8 cellular contexts compared by ENCODE assay signal in the genomic region with DNA sequence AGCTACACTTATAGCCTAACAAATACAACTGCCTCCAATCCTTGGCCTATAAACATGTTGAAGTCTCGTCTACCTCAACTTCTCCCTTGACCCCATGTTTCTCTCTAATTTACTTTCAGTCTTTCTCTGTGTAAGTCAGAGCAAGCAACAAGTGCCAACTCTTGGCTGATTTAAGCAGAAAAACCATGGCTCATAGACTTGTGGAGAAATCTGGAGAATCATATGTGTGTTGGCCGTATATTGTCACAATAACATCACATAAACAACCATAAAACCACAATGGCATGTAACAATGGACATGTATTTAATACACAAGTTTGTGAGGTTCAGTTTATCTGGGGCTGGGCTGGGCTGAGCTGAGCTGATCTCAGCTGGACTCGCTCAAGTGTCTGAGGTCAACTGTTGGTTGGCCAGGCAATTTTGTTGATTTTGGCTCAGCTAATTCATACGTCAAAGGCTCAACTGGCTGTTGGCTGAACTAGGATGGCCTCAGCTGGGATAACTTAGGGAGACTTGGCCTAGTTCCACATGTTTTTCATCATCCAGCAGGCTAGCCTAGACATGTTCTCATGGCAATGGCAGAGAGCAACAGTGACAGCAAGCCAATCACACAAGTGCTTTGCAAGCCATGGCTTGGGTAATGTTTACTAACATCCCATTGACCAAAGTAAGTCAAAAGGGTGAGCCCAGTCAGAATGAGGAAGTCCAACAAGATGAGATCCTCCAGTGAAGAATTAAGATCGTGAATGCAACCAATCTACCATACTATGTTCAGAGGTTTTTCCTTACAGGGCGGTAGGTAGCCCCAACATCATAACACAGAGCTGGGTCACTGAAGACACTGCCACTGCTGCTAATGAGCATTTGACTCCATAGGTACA. TPM values are rescaled to one million over a fixed set of nuclear protein-coding genes. Genes with fewer than 3 reads are reported as not detected.
DNase-seq lines count a peak whose midpoint lies in the region; ATAC-seq and TF ChIP-seq lines count a peak whose summit lies in the region.

No MANE protein-coding gene starts in this region.

- peak overlapping the region; percentile 99 for H2BK5ac ChIP-seq in IMR-90 (ENCODE audit: low read depth, low read length, poor library complexity, severe bottlenecking)

- peak overlapping the region; percentile 100 for H2BK120ac ChIP-seq in IMR-90 (ENCODE audit: low read depth, low read length)

- peak overlapping the region; percentile 92 for H2BK15ac ChIP-seq in IMR-90 (ENCODE audit: low read depth, low read length)

- DNase-seq in IMR-90, result peak; percentile 100
- peak; percentile 80 for DNase-seq in RWPE1 (ENCODE audit: low spot score)
- DNase-seq in fibroblast of gingiva (ENCODE audit: low read depth), result peak; percentile 100
- peak; percentile 43 for DNase-seq in osteoblast (ENCODE audit: insufficient read length, low spot score, missing footprints)
- DNase-seq in T-helper 9 cell, result no peak
- no peak for DNase-seq in Karpas-422
- DNase-seq in activated T-helper 2 cell treated with anti-CD3 and anti-CD28 coated beads, Interferon-gamma antibody, Interleukin-2, Interleukin-4, amounts not matched to agents 10 μg/mL and 5 μg/mL and 100 μg/mL, durations not matched to agents 14 hours and 24 hours and 36 hours (ENCODE audit: low spot score), result no peak

- H3K27ac Mint-ChIP-seq in activated T-helper 2 cell treated with anti-CD3 and anti-CD28 coated beads, Interferon-gamma antibody, Interleukin-2, Interleukin-4, amounts not matched to agents 10 μg/mL and 5 μg/mL and 100 μg/mL, durations not matched to agents 14 hours and 24 hours and 36 hours, result no peak overlapping the region

- H3K79me2 ChIP-seq in osteoblast (ENCODE audit: insufficient read depth, low read length) (no peaks in the 10 kb centered on the region), Karpas-422 (ENCODE audit: low read length) (no peaks in the 10 kb centered on the region)

- H3K9ac ChIP-seq in IMR-90 (ENCODE audit: low read depth, low read length) (peak overlapping the region; percentile 30), Karpas-422 (ENCODE audit: low read length) (no peak overlapping the region)

- peak overlapping the region; percentile 80 for H3K56ac ChIP-seq in IMR-90 (ENCODE audit: extremely low read depth, insufficient read depth, low read length)

- TF ChIP-seq RAD21 in IMR-90 (IDR thresholded peaks at IDR 0.05; ENCODE audit: low read length), result 0 out of 2 replicates have a peak, but pooled peaks have one; percentile 1

- no peaks in the 10 kb centered on the region for H3K27me3 ChIP-seq in IMR-90 (ENCODE audit: control insufficient read depth, insufficient read depth, low read length)
- no peaks in the 10 kb centered on the region for H3K27me3 ChIP-seq in osteoblast (ENCODE audit: insufficient read depth, low read length)
- H3K27me3 ChIP-seq in Karpas-422 (ENCODE audit: low read length), result no peaks in the 10 kb centered on the region

- dilution Hi-C loops in IMR-90 (cut with HindIII; ENCODE audit: low sequenced_read_pairs, unreplicated experiment), result no loop called here

- WGBS in IMR-90 (ENCODE audit: extremely low coverage in 2 of 2, insufficient read length in 1 of 2), 2 experiments, result 24% methylated on average over 3 of the region's 6 CpGs; no CpG with 5 or more reads in 1 of the 2 experiments

- peak overlapping the region; percentile 71 for H2AK9ac ChIP-seq in IMR-90 (replicated peaks; ENCODE audit: low read depth, low read length, poor library complexity)

- H3K27ac ChIP-seq in IMR-90 (ENCODE audit: insufficient read depth, low read length) (peak overlapping the region; percentile 100), RWPE1 (peak overlapping the region; percentile 68), osteoblast (ENCODE audit: low read depth, low read length) (peak overlapping the region; percentile 98), Karpas-422 (ENCODE audit: low read length) (no peak overlapping the region)

- H3K4me1 ChIP-seq in IMR-90 (ENCODE audit: control insufficient read depth, insufficient read depth, low read length), result peaks cover 31% of the 10 kb centered on the region
- peaks cover 67% of the 10 kb centered on the region for H3K4me1 ChIP-seq in osteoblast (ENCODE audit: insufficient read depth, low read length)
- 0 out of 2 replicates have a peak, but pooled peaks cover 4% of the 10 kb centered on the region for H3K4me1 ChIP-seq in Karpas-422 (ENCODE audit: low read length)

- H2AK5ac ChIP-seq in IMR-90 (ENCODE audit: low read depth, low read length), result peak overlapping the region; percentile 97

- H3K9me3 ChIP-seq in IMR-90 (ENCODE audit: control insufficient read depth, insufficient read depth, low read length) (no peaks in the 10 kb centered on the region), osteoblast (ENCODE audit: low read depth, low read length) (no peaks in the 10 kb centered on the region), Karpas-422 (ENCODE audit: low read length) (no peaks in the 10 kb centered on the region)

- no peaks in the 10 kb centered on the region for H3K36me3 ChIP-seq in IMR-90 (ENCODE audit: control insufficient read depth, insufficient read depth, low read length)
- H3K36me3 ChIP-seq in osteoblast (ENCODE audit: insufficient read depth, low read length), result no peaks in the 10 kb centered on the region
- H3K36me3 ChIP-seq in Karpas-422 (ENCODE audit: insufficient read depth, low read length), result no peaks in the 10 kb centered on the region

- peak; percentile 66; the same call in 1 of the 2 replicates for TF ChIP-seq POLR2A in IMR-90 (IDR thresholded peaks at IDR 0.05; ENCODE audit: low read depth, low read length)

- in situ Hi-C loops in IMR-90 (cut with MboI; ENCODE audit: low sequenced_read_pairs), result no loop called here

- H3K9me2 ChIP-seq in Karpas-422 (replicated peaks; ENCODE audit: insufficient read depth, low read length), result no peaks in the 10 kb centered on the region

- CTCF ChIA-PET in IMR-90 (lab: Yijun Ruan, JAX) (interaction anchor here (1.5 kb wide), 1 partner anchor 35 kb away, joined by 3 read pairs; no protein-coding TSS in a partner anchor), RWPE1 (lab: Yijun Ruan, JAX) (no interaction called here)

- peak; percentile 66 for ATAC-seq in IMR-90 (ENCODE audit: low read depth)
- ATAC-seq in HG02588 (IDR thresholded peaks at IDR 0.05; ENCODE audit: unreplicated experiment), result no peak

- peak overlapping the region; percentile 78 to 99 for H4K8ac ChIP-seq in IMR-90 (ENCODE audit: low read depth in 2 of 2, low read length in 2 of 2)

- peak overlapping the region; percentile 95 for H3K14ac ChIP-seq in IMR-90 (replicated peaks; ENCODE audit: low read depth, low read length)

- H3K4me2 ChIP-seq in IMR-90 (ENCODE audit: low read depth, low read length), result peak overlapping the region; percentile 29
- H3K4me2 ChIP-seq in osteoblast (ENCODE audit: insufficient read depth, low read length), result peak overlapping the region; percentile 38
- H3K4me2 ChIP-seq in Karpas-422 (ENCODE audit: low read depth, low read length, poor library complexity, severe bottlenecking), result no peak overlapping the region

- H3K23ac ChIP-seq in IMR-90 (ENCODE audit: low read depth, low read length), result peak overlapping the region; percentile 92

- peak overlapping the region; percentile 98 for H2BK20ac ChIP-seq in IMR-90 (ENCODE audit: low read depth, low read length)

- H3K18ac ChIP-seq in IMR-90 (ENCODE audit: low read depth, low read length), result peak overlapping the region; percentile 97

- no peak overlapping the region for H3K4me3 ChIP-seq in IMR-90 (ENCODE audit: insufficient read depth, low read depth, low read length)
- peak overlapping the region; percentile 1 for H3K4me3 ChIP-seq in osteoblast (ENCODE audit: insufficient read depth, low read length)
- H3K4me3 ChIP-seq in Karpas-422 (ENCODE audit: low read length), result no peak overlapping the region

- peak overlapping the region; percentile 38 for H2AFZ ChIP-seq in IMR-90 (replicated peaks; ENCODE audit: low read length, poor library complexity)
- no peak overlapping the region for H2AFZ ChIP-seq in osteoblast (ENCODE audit: low read length)
- H2AFZ ChIP-seq in Karpas-422 (ENCODE audit: low read length), result no peak overlapping the region

- peak overlapping the region; percentile 98 for H3K4ac ChIP-seq in IMR-90 (ENCODE audit: low read depth, low read length)

- H4K91ac ChIP-seq in IMR-90 (ENCODE audit: insufficient read depth, low read depth, low read length), result peak overlapping the region; percentile 98

- H3K36me3 Mint-ChIP-seq in activated T-helper 2 cell treated with anti-CD3 and anti-CD28 coated beads, Interferon-gamma antibody, Interleukin-2, Interleukin-4, amounts not matched to agents 10 μg/mL and 5 μg/mL and 100 μg/mL, durations not matched to agents 14 hours and 24 hours and 36 hours (ENCODE audit: low read depth), result peaks cover 16% of the 10 kb centered on the region

- POLR2A ChIA-PET in IMR-90 (lab: Charles Lee; ENCODE audit: unreplicated experiment) (interaction anchor here (1.0 kb wide), 1 partner anchor 13 kb away, joined by 3 read pairs; a partner anchor contains a TSS), RWPE1 (lab: Yijun Ruan, JAX; ENCODE audit: low non-redundant PET) (no interaction called here)

- no peaks in the 10 kb centered on the region for H3K9me3 Mint-ChIP-seq in activated T-helper 2 cell treated with anti-CD3 and anti-CD28 coated beads, Interferon-gamma antibody, Interleukin-2, Interleukin-4, amounts not matched to agents 10 μg/mL and 5 μg/mL and 100 μg/mL, durations not matched to agents 14 hours and 24 hours and 36 hours

- BruUV-seq in IMR-90 (replicated peaks; lab: Mats Ljungman, UMichigan), result no TSS peak

- TF ChIP-seq CTCF in IMR-90 (conservative IDR thresholded peaks at IDR 0.05; ENCODE audit: low read depth, low read length) (no peak), RWPE1 (conservative IDR thresholded peaks at IDR 0.05; ENCODE audit: low read depth) (no peak), osteoblast (IDR thresholded peaks at IDR 0.05; ENCODE audit: extremely low read depth, low read depth, low read length) (no peak)

- H4K5ac ChIP-seq in IMR-90 (ENCODE audit: low read depth, low read length), result peak overlapping the region; percentile 95

- no peak overlapping the region for H3K4me3 Mint-ChIP-seq in activated T-helper 2 cell treated with anti-CD3 and anti-CD28 coated beads, Interferon-gamma antibody, Interleukin-2, Interleukin-4, amounts not matched to agents 10 μg/mL and 5 μg/mL and 100 μg/mL, durations not matched to agents 14 hours and 24 hours and 36 hours (ENCODE audit: low read depth)

- intact Hi-C loops in IMR-90 (cut with micrococcal nuclease), result loop anchor here (5.0 kb wide), 1 partner anchor 102 kb away; no protein-coding TSS in a partner anchor
- intact Hi-C loops in activated T-helper 2 cell treated with anti-CD3 and anti-CD28 coated beads, Interferon-gamma antibody, Interleukin-2, Interleukin-4, amounts not matched to agents 10 μg/mL and 5 μg/mL and 100 μg/mL, durations not matched to agents 14 hours and 24 hours and 36 hours (cut with micrococcal nuclease), result loop anchor here (5.0 kb wide), 2 partner anchors 48 to 733 kb away; no protein-coding TSS in a partner anchor

- H3K9me1 ChIP-seq in IMR-90 (ENCODE audit: insufficient read depth, low read length), result peaks cover 15% of the 10 kb centered on the region

- peaks cover 26% of the 10 kb centered on the region for H3K4me1 Mint-ChIP-seq in activated T-helper 2 cell treated with anti-CD3 and anti-CD28 coated beads, Interferon-gamma antibody, Interleukin-2, Interleukin-4, amounts not matched to agents 10 μg/mL and 5 μg/mL and 100 μg/mL, durations not matched to agents 14 hours and 24 hours and 36 hours (ENCODE audit: low read depth)

- peaks cover 0 to 14% of the 10 kb centered on the region in 2 experiments; a peak in 1 of 4 replicates for H3K79me1 ChIP-seq in IMR-90 (ENCODE audit: low read depth in 1 of 2, low read length in 2 of 2)

- H3K27me3 Mint-ChIP-seq in activated T-helper 2 cell treated with anti-CD3 and anti-CD28 coated beads, Interferon-gamma antibody, Interleukin-2, Interleukin-4, amounts not matched to agents 10 μg/mL and 5 μg/mL and 100 μg/mL, durations not matched to agents 14 hours and 24 hours and 36 hours (ENCODE audit: low read depth), result peaks cover 5% of the 10 kb centered on the region

- H4K20me1 ChIP-seq in IMR-90 (ENCODE audit: insufficient read depth, low read length), result no peaks in the 10 kb centered on the region; the same call in 1 of the 2 replicates
- H4K20me1 ChIP-seq in osteoblast (ENCODE audit: insufficient read depth, low read length), result no peaks in the 10 kb centered on the region
- no peaks in the 10 kb centered on the region for H4K20me1 ChIP-seq in Karpas-422 (ENCODE audit: insufficient read depth, low read depth, low read length)

RNA-seq across cellular contexts. Expression of a gene that starts 12.9 kb away (rescaled TPM):
- total RNA-seq in IMR-90 (2012; rRNA removed) (6.6 and 7.5 TPM in 2 replicates), osteoblast (6.9 and 7.7 TPM in 2 replicates)
- 7.1 and 7.5 TPM in 2 replicates for polyA plus RNA-seq in IMR-90 (2012; rRNA removed)
- 5.0 and 5.7 TPM in 2 replicates for polyA plus RNA-seq in IMR-90 (2012; cell fraction: cytosol; rRNA removed)
- polyA plus RNA-seq in IMR-90 (2012; cell fraction: nucleus; rRNA removed; ENCODE audit: low replicate concordance), result 6.7 and 15.6 TPM in 2 replicates
- 9.2 and 9.6 TPM in 2 replicates for total RNA-seq in Karpas-422 (2014; rRNA removed; shearing (Covaris generic); ENCODE audit: low replicate concordance)
- 13.8 and 14.6 TPM in 2 replicates for total RNA-seq in activated T-helper 2 cell treated with anti-CD3 and anti-CD28 coated beads, Interferon-gamma antibody, Interleukin-2, Interleukin-4, amounts not matched to agents 10 μg/mL and 5 μg/mL and 100 μg/mL, durations not matched to agents 14 hours and 24 hours and 36 hours

RNA-seq across cellular contexts. Expression of a gene that starts 13.3 kb away (rescaled TPM):
- total RNA-seq in IMR-90 (2012; rRNA removed), result 1.4 TPM in 2 replicates
- 2.5 and 3.5 TPM in 2 replicates for polyA plus RNA-seq in IMR-90 (2012; rRNA removed)
- 0.83 and 2.4 TPM in 2 replicates for polyA plus RNA-seq in IMR-90 (2012; cell fraction: cytosol; rRNA removed)
- 2.2 and 9.6 TPM in 2 replicates for polyA plus RNA-seq in IMR-90 (2012; cell fraction: nucleus; rRNA removed; ENCODE audit: low replicate concordance)
- 2.7 and 3.3 TPM in 2 replicates for total RNA-seq in osteoblast
- total RNA-seq in Karpas-422 (2014; rRNA removed; shearing (Covaris generic); ENCODE audit: low replicate concordance), result 0.22 TPM in 1 of 2 replicates, not detected in the other
- 4.5 and 4.8 TPM in 2 replicates for total RNA-seq in activated T-helper 2 cell treated with anti-CD3 and anti-CD28 coated beads, Interferon-gamma antibody, Interleukin-2, Interleukin-4, amounts not matched to agents 10 μg/mL and 5 μg/mL and 100 μg/mL, durations not matched to agents 14 hours and 24 hours and 36 hours

Comparison
In these comparisons a context has a peak if more than half of its experiments do, and no peak if none do; other contexts are left out.
1. DNase-seq: peak in IMR-90 (single experiment), RWPE1 (single experiment), fibroblast of gingiva (single experiment) and osteoblast (single experiment); none in T-helper 9 cell (single experiment), Karpas-422 (single experiment) and activated T-helper 2 cell treated with anti-CD3 and anti-CD28 coated beads, Interferon-gamma antibody, Interleukin-2, Interleukin-4, amounts not matched to agents 10 μg/mL and 5 μg/mL and 100 μg/mL, durations not matched to agents 14 hours and 24 hours and 36 hours (single experiment).